8 cellular contexts compared by ENCODE assay signal in the genomic region with DNA sequence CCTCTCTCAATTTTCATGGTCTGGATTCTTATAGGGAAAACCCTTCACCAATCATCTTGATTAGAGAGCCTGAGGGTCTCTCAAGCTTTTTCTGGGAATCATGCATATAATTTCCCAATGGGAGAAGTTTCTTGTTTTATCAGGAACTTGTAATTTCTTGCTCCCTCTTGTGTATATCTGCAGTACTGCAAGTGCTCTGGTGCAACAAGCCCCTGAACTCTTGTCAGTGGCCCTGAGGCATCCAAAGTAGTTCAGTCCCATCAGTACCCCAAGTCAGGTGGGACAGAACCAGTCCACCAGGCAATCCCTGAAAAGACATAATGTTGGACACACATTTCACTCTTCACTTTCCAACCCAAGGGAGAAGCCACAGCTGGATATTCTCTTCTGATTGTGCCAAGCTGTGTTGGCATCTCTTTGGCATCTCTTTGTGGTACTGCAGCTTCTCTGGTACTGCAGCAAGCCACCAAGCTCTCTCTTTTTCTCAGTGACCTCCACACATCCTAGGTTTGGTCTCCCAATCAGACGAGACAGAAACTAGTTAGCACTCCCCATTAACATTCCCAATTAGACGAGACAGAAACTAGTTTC.
A peak's percentile ranks its signal among the peaks of the same experiment; 100 is the strongest.
DNase-seq lines count a peak whose midpoint lies in the region; ATAC-seq, FAIRE-seq and TF ChIP-seq lines count a peak whose summit lies in the region.

No MANE protein-coding gene starts in this region.

- H3K27ac ChIP-seq in Karpas-422 (ENCODE audit: low read length) (no peak overlapping the region), small intestine (ENCODE audit: low read depth in 1 of 2, low read length in 1 of 2) (no peak overlapping the region)

- no peaks in the 10 kb centered on the region for H3K9me2 ChIP-seq in Karpas-422 (replicated peaks; ENCODE audit: insufficient read depth, low read length)

- 59 to 77% (median 60%) methylated on average over 2 of the region's 2 CpGs for WGBS in small intestine, 3 donors

- H3K9me3 Mint-ChIP-seq in activated naive CD8-positive, alpha-beta T cell treated with anti-CD3 and anti-CD28 coated beads for 36 hours, result peaks cover 2% of the 10 kb centered on the region

- H3K27me3 Mint-ChIP-seq in activated naive CD8-positive, alpha-beta T cell treated with anti-CD3 and anti-CD28 coated beads for 36 hours, result no peaks in the 10 kb centered on the region

- H3K9ac ChIP-seq in Karpas-422 (ENCODE audit: low read length), result no peak overlapping the region

- no peaks in the 10 kb centered on the region for H4K20me1 ChIP-seq in Karpas-422 (ENCODE audit: insufficient read depth, low read depth, low read length)

- H3K4me1 ChIP-seq in Karpas-422 (ENCODE audit: low read length), result no peaks in the 10 kb centered on the region
- no peaks in the 10 kb centered on the region for H3K4me1 ChIP-seq in small intestine (ENCODE audit: control insufficient read depth in 2 of 2, insufficient read depth in 1 of 2, low read depth in 1 of 2, low read length in 1 of 2)

- no peak overlapping the region for H3K4me3 ChIP-seq in Karpas-422 (ENCODE audit: low read length)
- H3K4me3 ChIP-seq in small intestine (ENCODE audit: low read depth in 1 of 2, low read length in 2 of 2), result no peak overlapping the region

- H3K36me3 Mint-ChIP-seq in activated naive CD8-positive, alpha-beta T cell treated with anti-CD3 and anti-CD28 coated beads for 36 hours, result no peaks in the 10 kb centered on the region

- no peaks in the 10 kb centered on the region for H3K4me1 Mint-ChIP-seq in activated naive CD8-positive, alpha-beta T cell treated with anti-CD3 and anti-CD28 coated beads for 36 hours

- no peaks in the 10 kb centered on the region for H3K36me3 ChIP-seq in Karpas-422 (ENCODE audit: insufficient read depth, low read length)
- no peaks in the 10 kb centered on the region for H3K36me3 ChIP-seq in small intestine (ENCODE audit: control insufficient read depth in 2 of 2, insufficient read depth in 2 of 2, low read length in 2 of 2)

- DNase-seq in D341Med (ENCODE audit: low spot score), result peak; percentile 51
- DNase-seq in Karpas-422, result peak; percentile 76
- DNase-seq in globus pallidus (ENCODE audit: low spot score), result peak; percentile 35
- peak; percentile 28 for DNase-seq in small intestine
- no peak for DNase-seq in activated naive CD8-positive, alpha-beta T cell treated with anti-CD3 and anti-CD28 coated beads for 36 hours
- no peak for DNase-seq in stimulated activated naive CD4-positive, alpha-beta T cell (lab: John Stamatoyannopoulos, UW)

- H3K4me2 ChIP-seq in Karpas-422 (ENCODE audit: low read depth, low read length, poor library complexity, severe bottlenecking), result no peak overlapping the region

- H2AFZ ChIP-seq in Karpas-422 (ENCODE audit: low read length), result no peak overlapping the region

- no peaks in the 10 kb centered on the region for H3K27me3 ChIP-seq in Karpas-422 (ENCODE audit: low read length)
- no peaks in the 10 kb centered on the region for H3K27me3 ChIP-seq in small intestine (ENCODE audit: control insufficient read depth in 2 of 2, insufficient read depth in 2 of 2, low read length in 2 of 2)

- no peak for FAIRE-seq in small intestine (lab: Jason Lieb, UNC)

- peak; percentile 82 for ATAC-seq in GM19455 (IDR thresholded peaks at IDR 0.05; ENCODE audit: unreplicated experiment)
- peak; percentile 73 for ATAC-seq in SK-N-SH treated with all-trans-retinoic acid at 6 μM for 48 hours

- no peaks in the 10 kb centered on the region for H3K79me2 ChIP-seq in Karpas-422 (ENCODE audit: low read length)

- H3K4me3 Mint-ChIP-seq in activated naive CD8-positive, alpha-beta T cell treated with anti-CD3 and anti-CD28 coated beads for 36 hours, result no peak overlapping the region

- no peak overlapping the region for H3K27ac Mint-ChIP-seq in activated naive CD8-positive, alpha-beta T cell treated with anti-CD3 and anti-CD28 coated beads for 36 hours

- H3K9me3 ChIP-seq in Karpas-422 (ENCODE audit: low read length) (no peaks in the 10 kb centered on the region), small intestine (ENCODE audit: control insufficient read depth, low read depth) (no peaks in the 10 kb centered on the region)

TF ChIP-seq in SK-N-SH treated with all-trans-retinoic acid at 6 μM for 48 hours, 23 proteins besides CTCF, POLR2A, EP300 and RAD21:
- no peak for TF ChIP-seq ZFP30 (CRISPR knock-in tag; IDR thresholded peaks at IDR 0.05)
- no peak for TF ChIP-seq OSR1 (CRISPR knock-in tag; IDR thresholded peaks at IDR 0.05)
- TF ChIP-seq, protein P1, sequence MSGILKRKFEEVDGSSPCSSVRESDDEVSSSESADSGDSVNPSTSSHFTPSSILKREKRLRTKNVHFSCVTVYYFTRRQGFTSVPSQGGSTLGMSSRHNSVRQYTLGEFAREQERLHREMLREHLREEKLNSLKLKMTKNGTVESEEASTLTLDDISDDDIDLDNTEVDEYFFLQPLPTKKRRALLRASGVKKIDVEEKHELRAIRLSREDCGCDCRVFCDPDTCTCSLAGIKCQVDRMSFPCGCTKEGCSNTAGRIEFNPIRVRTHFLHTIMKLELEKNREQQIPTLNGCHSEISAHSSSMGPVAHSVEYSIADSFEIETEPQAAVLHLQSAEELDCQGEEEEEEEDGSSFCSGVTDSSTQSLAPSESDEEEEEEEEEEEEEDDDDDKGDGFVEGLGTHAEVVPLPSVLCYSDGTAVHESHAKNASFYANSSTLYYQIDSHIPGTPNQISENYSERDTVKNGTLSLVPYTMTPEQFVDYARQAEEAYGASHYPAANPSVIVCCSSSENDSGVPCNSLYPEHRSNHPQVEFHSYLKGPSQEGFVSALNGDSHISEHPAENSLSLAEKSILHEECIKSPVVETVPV (CRISPR knock-in tag; IDR thresholded peaks at IDR 0.05), result no peak
- no peak for TF ChIP-seq SNAI2 (CRISPR knock-in tag; IDR thresholded peaks at IDR 0.05)
- TF ChIP-seq ZNF565 (CRISPR knock-in tag; conservative IDR thresholded peaks at IDR 0.05; ENCODE audit: low read depth), result no peak
- TF ChIP-seq TOX (CRISPR knock-in tag; IDR thresholded peaks at IDR 0.05; ENCODE audit: borderline replicate concordance), result no peak
- no peak for TF ChIP-seq RARB (CRISPR knock-in tag; IDR thresholded peaks at IDR 0.05)
- TF ChIP-seq ZFP3 (CRISPR knock-in tag; IDR thresholded peaks at IDR 0.05), result no peak
- no peak for TF ChIP-seq ZNF70 (CRISPR knock-in tag; IDR thresholded peaks at IDR 0.05)
- TF ChIP-seq ZC3H10 (CRISPR knock-in tag; IDR thresholded peaks at IDR 0.05), result no peak
- TF ChIP-seq CSDC2 (CRISPR knock-in tag; IDR thresholded peaks at IDR 0.05), result no peak
- no peak for TF ChIP-seq ISL1 (CRISPR knock-in tag; IDR thresholded peaks at IDR 0.05)
- no peak for TF ChIP-seq BACH2 (CRISPR knock-in tag; IDR thresholded peaks at IDR 0.05; ENCODE audit: borderline replicate concordance)
- TF ChIP-seq ESRRG (CRISPR knock-in tag; IDR thresholded peaks at IDR 0.05), result no peak
- TF ChIP-seq PPARA (CRISPR knock-in tag; IDR thresholded peaks at IDR 0.05; ENCODE audit: borderline replicate concordance), result no peak
- TF ChIP-seq POU6F1 (CRISPR knock-in tag; IDR thresholded peaks at IDR 0.05; ENCODE audit: borderline replicate concordance, low read depth), result no peak
- TF ChIP-seq, protein P2, sequence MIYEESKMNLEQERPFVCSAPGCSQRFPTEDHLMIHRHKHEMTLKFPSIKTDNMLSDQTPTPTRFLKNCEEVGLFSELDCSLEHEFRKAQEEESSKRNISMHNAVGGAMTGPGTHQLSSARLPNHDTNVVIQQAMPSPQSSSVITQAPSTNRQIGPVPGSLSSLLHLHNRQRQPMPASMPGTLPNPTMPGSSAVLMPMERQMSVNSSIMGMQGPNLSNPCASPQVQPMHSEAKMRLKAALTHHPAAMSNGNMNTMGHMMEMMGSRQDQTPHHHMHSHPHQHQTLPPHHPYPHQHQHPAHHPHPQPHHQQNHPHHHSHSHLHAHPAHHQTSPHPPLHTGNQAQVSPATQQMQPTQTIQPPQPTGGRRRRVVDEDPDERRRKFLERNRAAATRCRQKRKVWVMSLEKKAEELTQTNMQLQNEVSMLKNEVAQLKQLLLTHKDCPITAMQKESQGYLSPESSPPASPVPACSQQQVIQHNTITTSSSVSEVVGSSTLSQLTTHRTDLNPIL (CRISPR knock-in tag; IDR thresholded peaks at IDR 0.05; ENCODE audit: low read depth), result no peak

Comparison
In these comparisons a context has a peak if more than half of its experiments do, and no peak if none do; other contexts are left out.
1. DNase-seq: peak in D341Med (single experiment), Karpas-422 (single experiment), globus pallidus (single experiment) and small intestine (single experiment); none in activated naive CD8-positive, alpha-beta T cell treated with anti-CD3 and anti-CD28 coated beads for 36 hours (single experiment) and stimulated activated naive CD4-positive, alpha-beta T cell (0 of 6).